Comparison of ENCODE assay signal across 9 cellular contexts in the genomic region with DNA sequence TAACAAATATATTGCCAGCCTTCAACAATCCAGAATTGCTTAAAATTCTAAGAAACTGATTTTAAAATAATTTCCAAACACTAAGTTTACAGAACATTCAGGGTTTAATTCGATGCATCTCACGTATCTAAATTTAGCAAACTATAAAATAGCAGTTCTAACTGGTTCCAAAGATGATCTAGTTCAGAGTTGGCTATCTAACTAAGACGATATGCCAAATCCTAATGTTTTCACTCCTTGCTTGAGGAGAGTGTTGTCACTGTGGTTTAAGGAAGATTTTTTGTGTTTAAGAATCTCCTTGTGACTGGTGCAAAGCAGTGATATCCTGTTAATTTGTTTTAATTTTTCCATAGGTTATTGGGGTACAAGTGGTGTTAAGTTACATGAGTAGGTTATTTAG.
"Had no signal": no experiment of that assay in that cellular context is flagged by ENCODE, and none has a peak within 500 bp of the region (broad histone marks: within the 10 kb centered on the region; RNA-seq: fewer than 3 reads in every experiment).

No MANE protein-coding gene starts in this region.

- H3K4me1 ChIP-seq: HAP-1 had no signal

- H3K4me1 Mint-ChIP-seq: IgD-negative memory B cell had no signal

- H3K27ac Mint-ChIP-seq: HFFc6, IgD-negative memory B cell had no signal

- H3K9ac ChIP-seq: GM23248 had no signal

- H3K36me3 Mint-ChIP-seq: IgD-negative memory B cell had no signal

- H3K4me3 Mint-ChIP-seq: HFFc6, IgD-negative memory B cell had no signal

- H2AFZ ChIP-seq: GM23248 had no signal

- H3K9me3 ChIP-seq: HAP-1 had no signal

- H3K36me3 ChIP-seq: HAP-1 had no signal

- H3K9me3 Mint-ChIP-seq: HFFc6 had no signal

- DNase-seq: GM23248, GOT3, H7, HFFc6 had no signal

- ATAC-seq: HCT116, HepG2 had no signal

- H3K27ac ChIP-seq: GM23248, HL-60 had no signal

- H3K27me3 Mint-ChIP-seq: IgD-negative memory B cell had no signal

- H3K4me3 ChIP-seq: GM23248, HAP-1 had no signal
